2 cellular contexts compared by ENCODE assay signal in the genomic region with DNA sequence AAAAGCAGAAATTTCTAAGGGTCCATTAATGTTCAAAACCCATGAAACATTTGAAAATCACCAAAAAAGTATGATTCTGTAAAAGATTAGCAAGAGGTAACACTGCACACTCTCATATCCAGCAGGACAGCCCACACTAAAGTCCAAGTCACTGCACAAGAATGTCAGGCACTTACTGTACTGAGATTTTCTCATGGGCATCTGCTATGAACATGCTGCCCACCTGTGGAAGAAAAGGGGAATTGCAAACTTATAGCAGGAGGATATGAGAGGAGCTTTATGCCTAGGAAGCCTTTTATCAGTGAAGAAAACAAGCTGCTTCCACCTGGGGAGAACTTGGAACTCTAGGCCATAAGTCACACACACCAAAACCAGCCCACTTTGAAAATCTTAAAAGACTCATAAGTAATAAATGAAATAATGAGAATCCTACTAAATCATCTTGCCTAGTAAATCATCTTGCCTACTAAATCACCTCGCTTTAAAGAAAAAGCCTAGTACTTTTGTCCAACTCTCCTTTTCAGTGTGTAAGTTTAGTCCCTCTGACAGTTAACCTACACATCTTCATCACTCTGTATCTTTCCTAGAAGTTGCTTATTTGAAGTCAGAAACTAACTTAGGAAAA.
TF ChIP-seq lines count a peak whose summit lies in the region.

No MANE protein-coding gene starts in this region.

TF ChIP-seq in HEK293, 187 proteins besides CTCF, POLR2A, EP300 and RAD21 (continued from another document):
- TF ChIP-seq ZNF692 (tag by site-specific recombination; IDR thresholded peaks at IDR 0.05) (0 out of 2 replicates have a peak, but pooled peaks have one; percentile 27), KLF17 (tag by site-specific recombination; IDR thresholded peaks at IDR 0.05) (no peak), ZNF768 (tag by site-specific recombination; IDR thresholded peaks at IDR 0.05) (no peak), ZNF24 (tag by site-specific recombination; IDR thresholded peaks at IDR 0.05) (no peak), ZNF660 (tag by site-specific recombination; IDR thresholded peaks at IDR 0.05) (peak; percentile 91), ZNF280C (tag by site-specific recombination; IDR thresholded peaks at IDR 0.05) (no peak), ZBTB17 (tag by site-specific recombination; IDR thresholded peaks at IDR 0.05) (0 out of 2 replicates have a peak, but pooled peaks have one; percentile 36)

TF ChIP-seq in WTC11, 78 proteins besides CTCF, POLR2A, EP300 and RAD21 (continued from another document):
- TF ChIP-seq MAX (CRISPR knock-in tag; IDR thresholded peaks at IDR 0.05) = no peak
- TF ChIP-seq STAT6 (CRISPR knock-in tag; conservative IDR thresholded peaks at IDR 0.05; ENCODE audit: low read depth) = no peak
- no peak for TF ChIP-seq TEAD4 (CRISPR knock-in tag; IDR thresholded peaks at IDR 0.05)
- TF ChIP-seq, protein P1, sequence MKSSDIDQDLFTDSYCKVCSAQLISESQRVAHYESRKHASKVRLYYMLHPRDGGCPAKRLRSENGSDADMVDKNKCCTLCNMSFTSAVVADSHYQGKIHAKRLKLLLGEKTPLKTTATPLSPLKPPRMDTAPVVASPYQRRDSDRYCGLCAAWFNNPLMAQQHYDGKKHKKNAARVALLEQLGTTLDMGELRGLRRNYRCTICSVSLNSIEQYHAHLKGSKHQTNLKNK (CRISPR knock-in tag; IDR thresholded peaks at IDR 0.05) = no peak
- no peak for TF ChIP-seq ERG (CRISPR knock-in tag; IDR thresholded peaks at IDR 0.05)
- no peak for TF ChIP-seq ZNF263 (CRISPR knock-in tag; IDR thresholded peaks at IDR 0.05; ENCODE audit: low read depth)
- no peak for TF ChIP-seq SMAD4 (CRISPR knock-in tag; IDR thresholded peaks at IDR 0.05)
- TF ChIP-seq, protein P2, sequence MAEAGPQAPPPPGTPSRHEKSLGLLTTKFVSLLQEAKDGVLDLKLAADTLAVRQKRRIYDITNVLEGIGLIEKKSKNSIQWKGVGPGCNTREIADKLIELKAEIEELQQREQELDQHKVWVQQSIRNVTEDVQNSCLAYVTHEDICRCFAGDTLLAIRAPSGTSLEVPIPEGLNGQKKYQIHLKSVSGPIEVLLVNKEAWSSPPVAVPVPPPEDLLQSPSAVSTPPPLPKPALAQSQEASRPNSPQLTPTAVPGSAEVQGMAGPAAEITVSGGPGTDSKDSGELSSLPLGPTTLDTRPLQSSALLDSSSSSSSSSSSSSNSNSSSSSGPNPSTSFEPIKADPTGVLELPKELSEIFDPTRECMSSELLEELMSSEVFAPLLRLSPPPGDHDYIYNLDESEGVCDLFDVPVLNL (CRISPR knock-in tag; IDR thresholded peaks at IDR 0.05; ENCODE audit: borderline replicate concordance, low read depth) = no peak
- TF ChIP-seq, protein P3, sequence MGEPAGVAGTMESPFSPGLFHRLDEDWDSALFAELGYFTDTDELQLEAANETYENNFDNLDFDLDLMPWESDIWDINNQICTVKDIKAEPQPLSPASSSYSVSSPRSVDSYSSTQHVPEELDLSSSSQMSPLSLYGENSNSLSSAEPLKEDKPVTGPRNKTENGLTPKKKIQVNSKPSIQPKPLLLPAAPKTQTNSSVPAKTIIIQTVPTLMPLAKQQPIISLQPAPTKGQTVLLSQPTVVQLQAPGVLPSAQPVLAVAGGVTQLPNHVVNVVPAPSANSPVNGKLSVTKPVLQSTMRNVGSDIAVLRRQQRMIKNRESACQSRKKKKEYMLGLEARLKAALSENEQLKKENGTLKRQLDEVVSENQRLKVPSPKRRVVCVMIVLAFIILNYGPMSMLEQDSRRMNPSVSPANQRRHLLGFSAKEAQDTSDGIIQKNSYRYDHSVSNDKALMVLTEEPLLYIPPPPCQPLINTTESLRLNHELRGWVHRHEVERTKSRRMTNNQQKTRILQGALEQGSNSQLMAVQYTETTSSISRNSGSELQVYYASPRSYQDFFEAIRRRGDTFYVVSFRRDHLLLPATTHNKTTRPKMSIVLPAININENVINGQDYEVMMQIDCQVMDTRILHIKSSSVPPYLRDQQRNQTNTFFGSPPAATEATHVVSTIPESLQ (CRISPR knock-in tag; IDR thresholded peaks at IDR 0.05) = no peak
- no peak for TF ChIP-seq TEAD1 (CRISPR knock-in tag; IDR thresholded peaks at IDR 0.05)
- no peak for TF ChIP-seq PRDM15 (CRISPR knock-in tag; IDR thresholded peaks at IDR 0.05)
- no peak for TF ChIP-seq ZNF317 (CRISPR knock-in tag; IDR thresholded peaks at IDR 0.05; ENCODE audit: borderline replicate concordance, low read depth)
- TF ChIP-seq ZNF138 (CRISPR knock-in tag; conservative IDR thresholded peaks at IDR 0.05) = no peak
- TF ChIP-seq ESRRA (CRISPR knock-in tag; IDR thresholded peaks at IDR 0.05; ENCODE audit: borderline replicate concordance) = no peak
